35 cellular contexts compared by ENCODE assay signal in genomic region chr21:36856643-36857042, GRCh38.
"Had no signal": no experiment of that assay in that cellular context is flagged by ENCODE, and none has a peak within 500 bp of the region (broad histone marks: within the 10 kb centered on the region; RNA-seq: fewer than 3 reads in every experiment).

No MANE protein-coding gene starts in this region.

- H3K27ac ChIP-seq: adrenal gland, body of pancreas, esophagus muscularis mucosa, foreskin keratinocyte, gastrocnemius medialis, heart left ventricle, WERI-Rb-1 had no signal

- H3K4me3 ChIP-seq: adrenal gland, body of pancreas, esophagus muscularis mucosa, gastrocnemius medialis, heart left ventricle had no signal

- ATAC-seq: activated CD8-positive, alpha-beta memory T cell treated with anti-CD3 and anti-CD28 coated beads, Interleukin-2, amount 10 ng/mL, durations not matched to agents 7 days and 5 days; activated CD8-positive, alpha-beta T cell treated with anti-CD3 and anti-CD28 coated beads, Interleukin-2, amount 10 ng/mL, durations not matched to agents 7 days and 5 days; activated naive CD8-positive, alpha-beta T cell treated with anti-CD3 and anti-CD28 coated beads, Interleukin-2, amount 50 U/mL, for 24 hours; body of pancreas; effector memory CD8-positive, alpha-beta T cell; foreskin keratinocyte; gastrocnemius medialis; heart left ventricle; T-helper 17 cell had no signal

- H3K27me3 Mint-ChIP-seq: activated B cell treated with CpG ODN at 0.5 μM for 24 hours; activated CD4-positive, alpha-beta memory T cell treated with anti-CD3 and anti-CD28 coated beads for 36 hours; activated CD8-positive, alpha-beta memory T cell treated with anti-CD3 and anti-CD28 coated beads, Interleukin-2, amount 10 ng/mL, durations not matched to agents 7 days and 5 days; activated naive CD8-positive, alpha-beta T cell treated with anti-CD3 and anti-CD28 coated beads for 36 hours; activated naive CD8-positive, alpha-beta T cell treated with anti-CD3 and anti-CD28 coated beads, Interleukin-2, amount 50 U/mL, for 24 hours; effector memory CD8-positive, alpha-beta T cell; T-helper 17 cell had no signal

- H3K4me3 Mint-ChIP-seq: activated B cell treated with CpG ODN at 0.5 μM for 24 hours; activated CD4-positive, alpha-beta memory T cell treated with anti-CD3 and anti-CD28 coated beads for 36 hours; activated CD8-positive, alpha-beta memory T cell treated with anti-CD3 and anti-CD28 coated beads, Interleukin-2, amount 10 ng/mL, durations not matched to agents 7 days and 5 days; activated CD8-positive, alpha-beta T cell treated with anti-CD3 and anti-CD28 coated beads, Interleukin-2, amount 10 ng/mL, durations not matched to agents 7 days and 5 days; activated naive CD8-positive, alpha-beta T cell treated with anti-CD3 and anti-CD28 coated beads for 36 hours; activated naive CD8-positive, alpha-beta T cell treated with anti-CD3 and anti-CD28 coated beads, Interleukin-2, amount 50 U/mL, for 24 hours; activated T-helper 1 cell treated with anti-CD3 and anti-CD28 coated beads, Interleukin-12 subunit alpha, Interleukin-12 subunit beta, Interleukin-2, Interleukin-4 antibody, amounts not matched to agents 30 ng/mL and 10 ng/mL and 1 ng/mL, durations not matched to agents 14 hours and 24 hours and 36 hours; effector memory CD8-positive, alpha-beta T cell; T-helper 17 cell; T-helper 2 cell treated with Interferon-gamma antibody and Interleukin-4, amounts not matched to agents 5 μg/mL and 100 μg/mL, for 36 hours had no signal

- H3K27me3 ChIP-seq: adrenal gland, body of pancreas, esophagus muscularis mucosa, foreskin keratinocyte, gastrocnemius medialis, heart left ventricle had no signal

- DNase-seq: activated B cell treated with CpG ODN at 0.5 μM for 24 hours; activated CD4-positive, alpha-beta memory T cell treated with anti-CD3 and anti-CD28 coated beads for 36 hours; activated CD4-positive, alpha-beta T cell treated with anti-CD3 and anti-CD28 coated beads for 1 hour; activated CD4-positive, alpha-beta T cell treated with anti-CD3 and anti-CD28 coated beads for 48 hours; activated CD8-positive, alpha-beta memory T cell treated with anti-CD3 and anti-CD28 coated beads, Interleukin-2, amount 10 ng/mL, durations not matched to agents 7 days and 5 days; activated CD8-positive, alpha-beta memory T cell treated with anti-CD3 and anti-CD28 coated beads, Interleukin-2, amount 50 U/mL, for 4 hours; activated CD8-positive, alpha-beta T cell treated with anti-CD3 and anti-CD28 coated beads, Interleukin-2, amount 10 ng/mL, durations not matched to agents 7 days and 5 days; activated gamma-delta T cell; activated naive CD4-positive, alpha-beta T cell; activated naive CD4-positive, alpha-beta T cell treated with anti-CD3 and anti-CD28 coated beads, Interleukin-2, amount 50 U/mL, for 16 hours; activated naive CD8-positive, alpha-beta T cell treated with anti-CD3 and anti-CD28 coated beads for 36 hours; activated naive CD8-positive, alpha-beta T cell treated with anti-CD3 and anti-CD28 coated beads, Interleukin-2, amount 50 U/mL, for 24 hours; activated T-cell treated with anti-CD3 and anti-CD28 coated beads, Interleukin-2, amount 50 U/mL, for 1 hour; activated T-cell treated with anti-CD3 and anti-CD28 coated beads, Interleukin-2, amount 50 U/mL, for 48 hours; adrenal gland; amygdala; aorta; body of pancreas; caudate nucleus; cortex of kidney; dermis blood vessel endothelial cell; effector CD4-positive, alpha-beta T cell; effector memory CD8-positive, alpha-beta T cell; erythroblast; foreskin keratinocyte; gastrocnemius medialis; glutamatergic neuron; heart left ventricle; T-helper 1 cell; T-helper 17 cell; T1000; WERI-Rb-1 had no signal

- H3K9me3 Mint-ChIP-seq: activated B cell treated with CpG ODN at 0.5 μM for 24 hours; activated CD4-positive, alpha-beta memory T cell treated with anti-CD3 and anti-CD28 coated beads for 36 hours; activated naive CD8-positive, alpha-beta T cell treated with anti-CD3 and anti-CD28 coated beads for 36 hours; activated naive CD8-positive, alpha-beta T cell treated with anti-CD3 and anti-CD28 coated beads, Interleukin-2, amount 50 U/mL, for 24 hours; activated T-helper 1 cell treated with anti-CD3 and anti-CD28 coated beads, Interleukin-12 subunit alpha, Interleukin-12 subunit beta, Interleukin-2, Interleukin-4 antibody, amounts not matched to agents 30 ng/mL and 10 ng/mL and 1 ng/mL, durations not matched to agents 14 hours and 24 hours and 36 hours; effector memory CD8-positive, alpha-beta T cell; T-helper 2 cell treated with Interferon-gamma antibody and Interleukin-4, amounts not matched to agents 5 μg/mL and 100 μg/mL, for 36 hours had no signal

- H3K27ac Mint-ChIP-seq: activated B cell treated with CpG ODN at 0.5 μM for 24 hours; activated CD4-positive, alpha-beta memory T cell treated with anti-CD3 and anti-CD28 coated beads for 36 hours; activated CD8-positive, alpha-beta memory T cell treated with anti-CD3 and anti-CD28 coated beads, Interleukin-2, amount 10 ng/mL, durations not matched to agents 7 days and 5 days; activated CD8-positive, alpha-beta T cell treated with anti-CD3 and anti-CD28 coated beads, Interleukin-2, amount 10 ng/mL, durations not matched to agents 7 days and 5 days; activated naive CD8-positive, alpha-beta T cell treated with anti-CD3 and anti-CD28 coated beads for 36 hours; activated naive CD8-positive, alpha-beta T cell treated with anti-CD3 and anti-CD28 coated beads, Interleukin-2, amount 50 U/mL, for 24 hours; activated T-helper 1 cell treated with anti-CD3 and anti-CD28 coated beads, Interleukin-12 subunit alpha, Interleukin-12 subunit beta, Interleukin-2, Interleukin-4 antibody, amounts not matched to agents 30 ng/mL and 10 ng/mL and 1 ng/mL, durations not matched to agents 14 hours and 24 hours and 36 hours; T-helper 17 cell; T-helper 2 cell treated with Interferon-gamma antibody and Interleukin-4, amounts not matched to agents 5 μg/mL and 100 μg/mL, for 36 hours had no signal

- H3K36me3 ChIP-seq: adrenal gland, esophagus muscularis mucosa, gastrocnemius medialis, heart left ventricle, WERI-Rb-1 had no signal

- H3K9me3 ChIP-seq: adrenal gland, body of pancreas, esophagus muscularis mucosa, gastrocnemius medialis, heart left ventricle had no signal
